In genomic region chr12:54432815-54433164, GRCh38 we compare ENCODE assay signal across 14 cellular contexts. TPM values are rescaled to one million over a fixed set of nuclear protein-coding genes. Genes with fewer than 3 reads are reported as not detected.
DNase-seq lines count a peak whose midpoint lies in the region; ATAC-seq and TF ChIP-seq lines count a peak whose summit lies in the region.
"Had no signal": no experiment of that assay in that cellular context is flagged by ENCODE, and none has a peak within 500 bp of the region (broad histone marks: within the 10 kb centered on the region; RNA-seq: fewer than 3 reads in every experiment).

No MANE protein-coding gene starts in this region.

- H3K36me3 ChIP-seq in HEK293 (ENCODE audit: control insufficient read depth in 2 of 2, insufficient read depth in 1 of 2, low read length in 2 of 2) (no peaks in the 10 kb centered on the region), skeletal muscle satellite cell (ENCODE audit: insufficient read depth, low read length) (no peaks in the 10 kb centered on the region), brain microvascular endothelial cell (replicated peaks) (no peaks in the 10 kb centered on the region)
- H3K36me3 ChIP-seq: tibial nerve had no signal

- in situ Hi-C loops in brain microvascular endothelial cell (cut with HindIII; ENCODE audit: low pct_ligation_motif_present, low sequenced_read_pairs): no loop called here

- H3K27ac ChIP-seq in HEK293 (ENCODE audit: extremely low read depth, low read depth, low read length) (no peak overlapping the region), brain microvascular endothelial cell (no peak overlapping the region)

- peaks cover 14% of the 10 kb centered on the region for H3K4me1 ChIP-seq in HEK293 (ENCODE audit: control insufficient read depth, insufficient read depth, low read length)
- peaks cover 41% of the 10 kb centered on the region for H3K4me1 ChIP-seq in skeletal muscle satellite cell (ENCODE audit: control insufficient read depth, insufficient read depth, low read length)

- H3K27me3 Mint-ChIP-seq in activated T-helper 1 cell treated with anti-CD3 and anti-CD28 coated beads, Interleukin-12 subunit alpha, Interleukin-12 subunit beta, Interleukin-2, Interleukin-4 antibody, amounts not matched to agents 30 ng/mL and 10 ng/mL and 1 ng/mL, durations not matched to agents 14 hours and 24 hours and 36 hours (ENCODE audit: insufficient read depth): no peaks in the 10 kb centered on the region

- H3K9me3 Mint-ChIP-seq in activated T-helper 1 cell treated with anti-CD3 and anti-CD28 coated beads, Interleukin-12 subunit alpha, Interleukin-12 subunit beta, Interleukin-2, Interleukin-4 antibody, amounts not matched to agents 30 ng/mL and 10 ng/mL and 1 ng/mL, durations not matched to agents 14 hours and 24 hours and 36 hours: no peaks in the 10 kb centered on the region
- H3K9me3 Mint-ChIP-seq: activated naive CD4-positive, alpha-beta T cell treated with anti-CD3 and anti-CD28 coated beads for 36 hours had no signal

- H3K4me1 Mint-ChIP-seq in activated T-helper 1 cell treated with anti-CD3 and anti-CD28 coated beads, Interleukin-12 subunit alpha, Interleukin-12 subunit beta, Interleukin-2, Interleukin-4 antibody, amounts not matched to agents 30 ng/mL and 10 ng/mL and 1 ng/mL, durations not matched to agents 14 hours and 24 hours and 36 hours (ENCODE audit: low read depth): peaks cover 52% of the 10 kb centered on the region

- no peaks in the 10 kb centered on the region for H3K36me3 Mint-ChIP-seq in activated T-helper 1 cell treated with anti-CD3 and anti-CD28 coated beads, Interleukin-12 subunit alpha, Interleukin-12 subunit beta, Interleukin-2, Interleukin-4 antibody, amounts not matched to agents 30 ng/mL and 10 ng/mL and 1 ng/mL, durations not matched to agents 14 hours and 24 hours and 36 hours (ENCODE audit: low read depth)

- CTCF ChIA-PET in HEK293 (lab: Yijun Ruan, JAX): interaction anchor here (0.8 to 33.6 kb wide), 8 partner anchors 11 to 94 kb away, joined by 3 to 924 read pairs (median 3); no protein-coding TSS in a partner anchor

- H3K9me3 ChIP-seq in HEK293 (ENCODE audit: control insufficient read depth, insufficient read depth, low read depth, low read length): no peaks in the 10 kb centered on the region
- no peaks in the 10 kb centered on the region for H3K9me3 ChIP-seq in skeletal muscle satellite cell (replicated peaks; ENCODE audit: low read length)
- H3K9me3 ChIP-seq: tibial nerve had no signal

- DNase-seq in activated T-helper 1 cell treated with anti-CD3 and anti-CD28 coated beads, Interleukin-12 subunit alpha, Interleukin-12 subunit beta, Interleukin-2, Interleukin-4 antibody, amounts not matched to agents 30 ng/mL and 10 ng/mL and 1 ng/mL, durations not matched to agents 14 hours and 24 hours and 36 hours (ENCODE audit: low spot score): no peak
- DNase-seq in left ventricle myocardium superior (peak; percentile 47), cerebellar cortex (ENCODE audit: low spot score) (no peak), brain microvascular endothelial cell (no peak), glomerular visceral epithelial cell (ENCODE audit: extremely low spot score) (no peak)
- DNase-seq: activated naive CD4-positive, alpha-beta T cell treated with anti-CD3 and anti-CD28 coated beads for 36 hours; dorsolateral prefrontal cortex; MV-4-11; NCI-H510A had no signal

- TF ChIP-seq CTCF in HEK293 (tag by site-specific recombination; IDR thresholded peaks at IDR 0.05): no peak
- no peak for TF ChIP-seq CTCF in brain microvascular endothelial cell (IDR thresholded peaks at IDR 0.05; ENCODE audit: low read depth, low read length, missing control alignments)

- H3K4me3 ChIP-seq in HEK293 (ENCODE audit: low read depth, low read length) (no peak overlapping the region), skeletal muscle satellite cell (ENCODE audit: low read length) (no peak overlapping the region), brain microvascular endothelial cell (ENCODE audit: low read depth, low read length) (no peak overlapping the region)
- H3K4me3 ChIP-seq: dorsolateral prefrontal cortex, tibial nerve had no signal

- intact Hi-C loops in activated T-helper 1 cell treated with anti-CD3 and anti-CD28 coated beads, Interleukin-12 subunit alpha, Interleukin-12 subunit beta, Interleukin-2, Interleukin-4 antibody, amounts not matched to agents 30 ng/mL and 10 ng/mL and 1 ng/mL, durations not matched to agents 14 hours and 24 hours and 36 hours (cut with micrococcal nuclease): no loop called here
- intact Hi-C loops in left ventricle myocardium superior (cut with micrococcal nuclease): no loop called here

- peak overlapping the region; percentile 31 for H3K4me3 Mint-ChIP-seq in activated T-helper 1 cell treated with anti-CD3 and anti-CD28 coated beads, Interleukin-12 subunit alpha, Interleukin-12 subunit beta, Interleukin-2, Interleukin-4 antibody, amounts not matched to agents 30 ng/mL and 10 ng/mL and 1 ng/mL, durations not matched to agents 14 hours and 24 hours and 36 hours
- H3K4me3 Mint-ChIP-seq: activated naive CD4-positive, alpha-beta T cell treated with anti-CD3 and anti-CD28 coated beads for 36 hours had no signal

- H3K27ac Mint-ChIP-seq in activated T-helper 1 cell treated with anti-CD3 and anti-CD28 coated beads, Interleukin-12 subunit alpha, Interleukin-12 subunit beta, Interleukin-2, Interleukin-4 antibody, amounts not matched to agents 30 ng/mL and 10 ng/mL and 1 ng/mL, durations not matched to agents 14 hours and 24 hours and 36 hours: no peak overlapping the region
- H3K27ac Mint-ChIP-seq: activated naive CD4-positive, alpha-beta T cell treated with anti-CD3 and anti-CD28 coated beads for 36 hours had no signal

- no peak overlapping the region for H3K9ac ChIP-seq in skeletal muscle satellite cell (ENCODE audit: low read depth, low read length)

- POLR2A ChIA-PET in HEK293 (lab: Yijun Ruan, JAX): interaction anchor here (0.6 to 1.6 kb wide), 5 partner anchors 13 to 114 kb away, joined by 3 to 6 read pairs (median 5); partner anchors contain the start of gene ITGA5

- H3K27me3 ChIP-seq in skeletal muscle satellite cell (ENCODE audit: control insufficient read depth, insufficient read depth, low read length) (no peaks in the 10 kb centered on the region), brain microvascular endothelial cell (replicated peaks) (no peaks in the 10 kb centered on the region)
- H3K27me3 ChIP-seq: tibial nerve had no signal

- peak; percentile 56 for ATAC-seq in left ventricle myocardium superior
- ATAC-seq in GM21367 (IDR thresholded peaks at IDR 0.05; ENCODE audit: unreplicated experiment): no peak
- ATAC-seq: activated CD4-positive, CD25-positive, alpha-beta regulatory T cell treated with anti-CD3 and anti-CD28 coated beads, Interleukin-2, amount 50 U/mL, for 24 hours had no signal

- H3K4me2 ChIP-seq in skeletal muscle satellite cell (ENCODE audit: low read length): peak overlapping the region; percentile 61

TF ChIP-seq in HEK293, 187 proteins besides CTCF, POLR2A, EP300 and RAD21:
- TF ChIP-seq INSM2 (tag by site-specific recombination; IDR thresholded peaks at IDR 0.05): no peak
- TF ChIP-seq SCRT2 (tag by site-specific recombination; IDR thresholded peaks at IDR 0.05): 0 out of 2 replicates have a peak, but pooled peaks have one; percentile 10

RNA-seq across cellular contexts. Expression of gene ITGA5, which starts 13.7 kb away (rescaled TPM):
- total RNA-seq in activated T-helper 1 cell treated with anti-CD3 and anti-CD28 coated beads, Interleukin-12 subunit alpha, Interleukin-12 subunit beta, Interleukin-2, Interleukin-4 antibody, amounts not matched to agents 30 ng/mL and 10 ng/mL and 1 ng/mL, durations not matched to agents 14 hours and 24 hours and 36 hours: 31.2 and 31.6 TPM in 2 replicates
- total RNA-seq in left ventricle myocardium superior: 44.1 TPM
- 794 and 1,056 TPM in 2 replicates for total RNA-seq in skeletal muscle satellite cell (2012; rRNA removed)

RNA-seq across cellular contexts. Expression of gene GTSF1, which starts 40.6 kb away (rescaled TPM):
- total RNA-seq in activated T-helper 1 cell treated with anti-CD3 and anti-CD28 coated beads, Interleukin-12 subunit alpha, Interleukin-12 subunit beta, Interleukin-2, Interleukin-4 antibody, amounts not matched to agents 30 ng/mL and 10 ng/mL and 1 ng/mL, durations not matched to agents 14 hours and 24 hours and 36 hours: 3.9 and 4.4 TPM in 2 replicates
- not detected for total RNA-seq in left ventricle myocardium superior
- not detected in 2 replicates for total RNA-seq in skeletal muscle satellite cell (2012; rRNA removed)

RNA-seq across cellular contexts. Expression of gene ZNF385A, which starts 48.3 kb away (rescaled TPM):
- 0.99 and 1.3 TPM in 2 replicates for total RNA-seq in activated T-helper 1 cell treated with anti-CD3 and anti-CD28 coated beads, Interleukin-12 subunit alpha, Interleukin-12 subunit beta, Interleukin-2, Interleukin-4 antibody, amounts not matched to agents 30 ng/mL and 10 ng/mL and 1 ng/mL, durations not matched to agents 14 hours and 24 hours and 36 hours
- total RNA-seq in left ventricle myocardium superior: 7.7 TPM
- 1.0 and 1.3 TPM in 2 replicates for total RNA-seq in skeletal muscle satellite cell (2012; rRNA removed)
